1 cellular context compared by ENCODE assay signal in genomic region chr22:26702906-26703830, GRCh38.
TF ChIP-seq lines count a peak whose summit lies in the region.

No MANE protein-coding gene starts in this region.

TF ChIP-seq in IMR-90, 13 proteins besides CTCF, POLR2A, EP300 and RAD21 (continued from another document):
- TF ChIP-seq RFX5 (IDR thresholded peaks at IDR 0.05; ENCODE audit: low read depth, low read length) (no peak), CEBPB (IDR thresholded peaks at IDR 0.05; ENCODE audit: low read depth, low read length) (0 out of 2 replicates have a peak, but pooled peaks have one; percentile 17)
TF ChIP-seq in IMR-90: peak in this region for 2.
